14 cellular contexts compared by ENCODE assay signal in genomic region chr17:63399856-63400255, GRCh38. TPM values are rescaled to one million over a fixed set of nuclear protein-coding genes. Genes with fewer than 3 reads are reported as not detected.
DNase-seq lines count a peak whose midpoint lies in the region; ATAC-seq and TF ChIP-seq lines count a peak whose summit lies in the region.
"Had no signal": no experiment of that assay in that cellular context is flagged by ENCODE, and none has a peak within 500 bp of the region (broad histone marks: within the 10 kb centered on the region; RNA-seq: fewer than 3 reads in every experiment).

No MANE protein-coding gene starts in this region.

- H3K27me3 ChIP-seq in gastroesophageal sphincter (no peaks in the 10 kb centered on the region), ovary (no peaks in the 10 kb centered on the region), vagina (no peaks in the 10 kb centered on the region)
- H3K27me3 ChIP-seq: esophagus squamous epithelium had no signal

- H3K9me3 ChIP-seq in gastroesophageal sphincter: no peaks in the 10 kb centered on the region
- H3K9me3 ChIP-seq in ovary: no peaks in the 10 kb centered on the region
- H3K9me3 ChIP-seq in vagina: no peaks in the 10 kb centered on the region
- H3K9me3 ChIP-seq: esophagus squamous epithelium had no signal

- 18% methylated on average over 4 of the region's 4 CpGs; no CpG with 5 or more reads in 1 of the 2 donors for WGBS in gastroesophageal sphincter (ENCODE audit: low coverage in 1 of 2), 2 donors
- WGBS in ovary, 3 donors: 4 to 24% (median 8%) methylated on average over 4 of the region's 4 CpGs

- H3K36me3 ChIP-seq in gastroesophageal sphincter (peaks cover 0 to 11% of the 10 kb centered on the region in 2 donors), ovary (no peaks in the 10 kb centered on the region), vagina (peaks cover 0 to 6% of the 10 kb centered on the region in 2 donors)

- peak; percentile 68 for DNase-seq in AG20443 (ENCODE audit: low spot score)
- peak; percentile 63 to 72 (median 65) for DNase-seq in ovary
- DNase-seq in vagina (ENCODE audit: extremely low spot score in 2 of 2): no peak
- DNase-seq in DMS153 (lab: John Stamatoyannopoulos, UW): no peak
- DNase-seq: activated CD4-positive, alpha-beta T cell treated with anti-CD3 and anti-CD28 coated beads, Interleukin-2, amount 50 U/mL, for 1 hour; activated naive CD8-positive, alpha-beta T cell treated with anti-CD3 and anti-CD28 coated beads, Interleukin-2, amount 10 ng/mL, durations not matched to agents 7 days and 5 days; Calu3; esophagus squamous epithelium; NCI-H1105; nephron progenitor cell had no signal

- H3K4me3 ChIP-seq in gastroesophageal sphincter (no peak overlapping the region), ovary (no peak overlapping the region), vagina (no peak overlapping the region)
- H3K4me3 ChIP-seq: esophagus squamous epithelium had no signal

- 0 out of 3 replicates have a peak, but pooled peaks have one; percentile 9 for ATAC-seq in SK-N-SH treated with all-trans-retinoic acid at 6 μM for 48 hours
- ATAC-seq in gastroesophageal sphincter: peak; percentile 91
- ATAC-seq in HG03432 (IDR thresholded peaks at IDR 0.05; ENCODE audit: unreplicated experiment): no peak
- no peak for ATAC-seq in HG02970 (IDR thresholded peaks at IDR 0.05; ENCODE audit: low FRiP score, unreplicated experiment)

- intact Hi-C loops in ovary (cut with DNase I) (loop anchor here in 1 of 4 donors (10.0 kb wide), 1 partner anchor 435 kb away; the partner anchor contains the start of gene TANC2), vagina (cut with DNase I) (loop anchor here (10.0 kb wide), 1 partner anchor 315 kb away; no protein-coding TSS in a partner anchor)

- TF ChIP-seq EP300 in gastroesophageal sphincter (IDR thresholded peaks at IDR 0.05) (no peak), ovary (IDR thresholded peaks at IDR 0.05) (no peak)

- TF ChIP-seq POLR2A in gastroesophageal sphincter (IDR thresholded peaks at IDR 0.05) (no peak), ovary (IDR thresholded peaks at IDR 0.05) (no peak), vagina (IDR thresholded peaks at IDR 0.05) (no peak)

- H3K27ac ChIP-seq in gastroesophageal sphincter (peak overlapping the region in 2 of 4 donors; percentile 12 to 55), ovary (peak overlapping the region in 1 of 2 donors; percentile 54), vagina (no peak overlapping the region)

- no peak for TF ChIP-seq CTCF in gastroesophageal sphincter (IDR thresholded peaks at IDR 0.05)
- TF ChIP-seq CTCF in ovary (IDR thresholded peaks at IDR 0.05): no peak
- TF ChIP-seq CTCF in vagina (IDR thresholded peaks at IDR 0.05): no peak

- peaks cover 0 to 36% (median 12%) of the 10 kb centered on the region in 3 donors for H3K4me1 ChIP-seq in gastroesophageal sphincter
- H3K4me1 ChIP-seq in ovary (ENCODE audit: insufficient read depth): peaks cover 19% of the 10 kb centered on the region
- peaks cover 21% of the 10 kb centered on the region for H3K4me1 ChIP-seq in vagina

TF ChIP-seq in SK-N-SH treated with all-trans-retinoic acid at 6 μM for 48 hours, 23 proteins besides CTCF, POLR2A, EP300 and RAD21:
- TF ChIP-seq TSHZ2 (CRISPR knock-in tag; IDR thresholded peaks at IDR 0.05) (peak; percentile 50; the same call in 1 of the 2 replicates), ISL1 (CRISPR knock-in tag; IDR thresholded peaks at IDR 0.05) (no peak)
TF ChIP-seq in SK-N-SH treated with all-trans-retinoic acid at 6 μM for 48 hours: peak in this region for 1.

RNA-seq across cellular contexts. Expression of gene CYB561, which starts 46.2 kb away (rescaled TPM):
- 10 to 100 TPM in 3 of 4 donors, 1 to 10 TPM in 1; 7.9 to 17.7 (median 15.0) TPM for total RNA-seq in gastroesophageal sphincter
- 10 to 100 TPM in 6 of 7 donors, 1 to 10 TPM in 1; 9.3 to 43.8 (median 18.8) TPM for total RNA-seq in ovary
- 10 to 100 TPM in 1 of 2 donors, 1 to 10 TPM in 1; 8.6 to 10.5 TPM for polyA plus RNA-seq in ovary
- 46.2 TPM for total RNA-seq in vagina

Comparison
In these comparisons a context has a peak if more than half of its experiments do, and no peak if none do; other contexts are left out.
1. DNase-seq: peak in AG20443 (single experiment) and ovary (5 of 5); none in vagina (0 of 2) and DMS153 (single experiment).
2. ATAC-seq: peak in SK-N-SH treated with all-trans-retinoic acid at 6 μM for 48 hours (single experiment) and gastroesophageal sphincter (single experiment); none in HG03432 (single experiment) and HG02970 (single experiment).